21 cellular contexts compared by ENCODE assay signal in the genomic region with DNA sequence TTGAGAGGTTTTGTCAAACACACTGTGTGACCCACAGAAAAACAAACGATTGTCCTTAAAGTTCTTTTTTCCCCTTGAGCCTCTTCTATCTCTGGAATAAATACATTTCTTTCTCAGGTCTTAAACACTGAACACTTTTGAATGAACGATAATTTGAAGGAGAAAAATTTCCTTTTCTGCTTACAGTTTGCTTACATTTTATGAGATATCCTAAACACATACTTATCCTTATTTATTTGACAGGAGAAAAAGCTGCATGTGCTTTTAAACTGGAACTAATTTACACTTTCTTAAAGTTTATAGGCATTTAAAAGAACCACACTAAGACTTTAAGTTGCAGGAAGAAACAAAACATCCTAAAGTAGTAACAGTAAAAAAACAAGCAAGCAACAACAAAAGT. TPM values are rescaled to one million over a fixed set of nuclear protein-coding genes. Genes with fewer than 3 reads are reported as not detected.
"Had no signal": no experiment of that assay in that cellular context is flagged by ENCODE, and none has a peak within 500 bp of the region (broad histone marks: within the 10 kb centered on the region; RNA-seq: fewer than 3 reads in every experiment).

No MANE protein-coding gene starts in this region.

- ATAC-seq: activated T-helper 17 cell treated with anti-CD3 and anti-CD28 coated beads, Interleukin-2, amount 50 U/mL, for 72 hours; stimulated activated naive B cell treated with anti-CD40 and anti-IgM and Interleukin-4, amounts not matched to agents 10 μg/mL and 1 μg/mL and 100 μg/mL, for 72 hours had no signal

- DNase-seq: activated B cell treated with CpG ODN at 0.5 μM for 24 hours; activated CD4-positive, alpha-beta T cell treated with anti-CD3 and anti-CD28 coated beads, Interleukin-2, amount 10 ng/mL, durations not matched to agents 7 days and 5 days; activated naive CD4-positive, alpha-beta T cell treated with anti-CD3 and anti-CD28 coated beads for 36 hours; activated T-cell treated with anti-CD3 and anti-CD28 coated beads for 4 hours; caudate nucleus; colonic mucosa; posterior cingulate gyrus; stimulated activated naive B cell treated with anti-CD40 and anti-IgM and Interleukin-4, amounts not matched to agents 10 μg/mL and 1 μg/mL and 100 μg/mL, for 72 hours; T-helper 1 cell had no signal

- H3K27ac ChIP-seq: colonic mucosa, hepatocyte, neutrophil, skin epidermis, tibial nerve had no signal

- H3K9me3 ChIP-seq: colonic mucosa, neutrophil, tibial nerve had no signal

- H3K4me3 ChIP-seq: colonic mucosa, hepatocyte, skin epidermis, tibial nerve had no signal

- H3K36me3 ChIP-seq: colonic mucosa, neutrophil, tibial nerve had no signal

RNA-seq across cellular contexts. Expression of gene IGF2BP1, which starts 4.8 kb away (rescaled TPM):
- total RNA-seq: lower leg skin, mesenteric fat pad, tibial nerve had no signal

RNA-seq across cellular contexts. Expression of gene GIP, which starts 24.0 kb away (rescaled TPM):
- total RNA-seq: activated B cell treated with CpG ODN at 0.5 μM for 24 hours; activated CD4-positive, alpha-beta T cell treated with anti-CD3 and anti-CD28 coated beads, Interleukin-2, amount 10 ng/mL, durations not matched to agents 7 days and 5 days; activated CD8-positive, alpha-beta memory T cell treated with anti-CD3 and anti-CD28 coated beads for 36 hours; activated naive CD4-positive, alpha-beta T cell treated with anti-CD3 and anti-CD28 coated beads for 36 hours; activated T-helper 17 cell treated with anti-CD3 and anti-CD28 coated beads, Interleukin-2, amount 50 U/mL, for 72 hours; colonic mucosa; fibroblast of lung; frontal cortex; hepatocyte; lower leg skin; mesenteric fat pad; myocyte; subcutaneous adipose tissue; tibial nerve had no signal
- polyA plus RNA-seq: fibroblast of lung had no signal
